Comparison of ENCODE assay signal across 27 cellular contexts in genomic region chr9:77832647-77833046, GRCh38.
"Had no signal": no experiment of that assay in that cellular context is flagged by ENCODE, and none has a peak within 500 bp of the region (broad histone marks: within the 10 kb centered on the region; RNA-seq: fewer than 3 reads in every experiment).

No MANE protein-coding gene starts in this region.

- H3K27me3 ChIP-seq: esophagus squamous epithelium, hepatocyte, neural progenitor cell, right lobe of liver, stomach, thyroid gland had no signal

- ATAC-seq: effector memory CD8-positive, alpha-beta T cell; left lobe of liver; natural killer cell treated with Interleukin-12 subunit alpha and Interleukin-12 subunit beta and Interleukin-15 and Interleukin-18, amount 100 ng/mL, for 72 hours; psoas muscle; right lobe of liver; stimulated activated effector memory CD8-positive, alpha-beta T cell treated with anti-CD3 and anti-CD28 coated beads, Interleukin-12 subunit alpha, Interleukin-12 subunit beta, amount 100 ng/mL, for 72 hours had no signal

- H3K27ac ChIP-seq: esophagus squamous epithelium, hepatocyte, neural progenitor cell, psoas muscle, right lobe of liver, stomach, thyroid gland had no signal

- H3K4me3 ChIP-seq: esophagus squamous epithelium, hepatocyte, lung, mucosa of descending colon, neural progenitor cell, psoas muscle, right lobe of liver, smooth muscle cell, stomach, thyroid gland had no signal

- H3K4me1 ChIP-seq: neural progenitor cell, right lobe of liver, thyroid gland had no signal

- H3K9me3 ChIP-seq: esophagus squamous epithelium, mucosa of descending colon, psoas muscle, right lobe of liver, stomach, thyroid gland had no signal

- DNase-seq: caudate nucleus; cerebellar nuclear complex; cortex of kidney; effector memory CD8-positive, alpha-beta T cell; erythroblast; esophagus squamous epithelium; foreskin melanocyte; kidney; mucosa of descending colon; naive B cell; posterior cingulate gyrus; psoas muscle; right lobe of liver; stimulated activated CD4-positive, alpha-beta T cell treated with anti-CD3 and anti-CD28 coated beads, Interleukin-12 subunit alpha, Interleukin-12 subunit beta, amount 100 ng/mL, for 4 hours; stimulated activated CD4-positive, alpha-beta T cell treated with anti-CD3 and anti-CD28 coated beads, Interleukin-1b, Interleukin-23, amount 100 ng/mL, for 48 hours; stimulated activated CD4-positive, alpha-beta T cell treated with anti-CD3 and anti-CD28 coated beads, Interleukin-4, amount 100 ng/mL, for 24 hours; stimulated activated naive CD4-positive, alpha-beta T cell treated with Interleukin-2 at 50 U/mL for 16 hours; stomach; thyroid gland; trophoblast cell had no signal

- H3K36me3 ChIP-seq: esophagus squamous epithelium, neural progenitor cell, right lobe of liver, stomach, thyroid gland had no signal
